ENCODE assay signal across 8 cellular contexts in the genomic region with DNA sequence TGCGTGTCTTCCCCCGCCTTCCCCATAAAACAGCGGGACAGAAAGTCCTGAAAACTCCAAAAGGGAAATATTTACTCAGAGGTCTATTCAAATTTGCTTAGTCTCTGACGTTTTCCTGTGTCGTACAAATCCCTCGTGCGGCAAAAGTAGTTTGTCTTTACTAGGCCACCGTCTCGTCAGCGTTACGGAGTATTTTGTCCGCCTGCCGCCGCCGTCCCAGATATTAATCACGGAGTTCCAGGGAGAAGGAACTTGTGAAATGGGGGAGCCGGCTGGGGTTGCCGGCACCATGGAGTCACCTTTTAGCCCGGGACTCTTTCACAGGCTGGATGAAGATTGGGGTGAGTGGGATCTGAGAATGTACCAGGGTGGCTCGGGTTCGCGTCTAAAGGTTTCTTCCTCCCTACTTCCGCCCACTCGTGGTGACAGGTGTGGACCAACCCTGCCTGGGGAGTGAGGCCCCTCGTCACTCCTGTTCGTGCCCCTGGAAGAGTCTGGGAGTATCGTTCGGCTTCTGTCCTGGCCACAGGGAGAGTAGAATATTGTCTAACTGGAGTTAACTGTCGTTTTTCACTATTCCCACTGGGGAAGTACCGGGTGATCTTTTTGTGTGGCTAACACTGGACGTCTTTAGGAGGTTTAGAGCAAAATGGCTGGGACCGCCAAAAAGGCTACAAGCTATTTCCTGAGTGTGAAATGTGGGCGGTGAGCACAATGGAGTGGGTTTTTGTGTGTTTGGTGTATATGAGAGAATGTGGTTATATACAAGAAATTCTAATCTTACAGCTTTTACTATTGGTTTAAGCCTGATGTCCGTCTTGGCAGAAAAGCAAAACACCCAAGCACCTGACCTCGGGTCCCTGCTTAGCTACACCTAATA. TPM values are rescaled to one million over a fixed set of nuclear protein-coding genes. Genes with fewer than 3 reads are reported as not detected.
DNase-seq lines count a peak whose midpoint lies in the region; ATAC-seq and TF ChIP-seq lines count a peak whose summit lies in the region.

A gene with protein sequence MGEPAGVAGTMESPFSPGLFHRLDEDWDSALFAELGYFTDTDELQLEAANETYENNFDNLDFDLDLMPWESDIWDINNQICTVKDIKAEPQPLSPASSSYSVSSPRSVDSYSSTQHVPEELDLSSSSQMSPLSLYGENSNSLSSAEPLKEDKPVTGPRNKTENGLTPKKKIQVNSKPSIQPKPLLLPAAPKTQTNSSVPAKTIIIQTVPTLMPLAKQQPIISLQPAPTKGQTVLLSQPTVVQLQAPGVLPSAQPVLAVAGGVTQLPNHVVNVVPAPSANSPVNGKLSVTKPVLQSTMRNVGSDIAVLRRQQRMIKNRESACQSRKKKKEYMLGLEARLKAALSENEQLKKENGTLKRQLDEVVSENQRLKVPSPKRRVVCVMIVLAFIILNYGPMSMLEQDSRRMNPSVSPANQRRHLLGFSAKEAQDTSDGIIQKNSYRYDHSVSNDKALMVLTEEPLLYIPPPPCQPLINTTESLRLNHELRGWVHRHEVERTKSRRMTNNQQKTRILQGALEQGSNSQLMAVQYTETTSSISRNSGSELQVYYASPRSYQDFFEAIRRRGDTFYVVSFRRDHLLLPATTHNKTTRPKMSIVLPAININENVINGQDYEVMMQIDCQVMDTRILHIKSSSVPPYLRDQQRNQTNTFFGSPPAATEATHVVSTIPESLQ (plus strand): TSS at position 219 of the 880 bp plus-strand sequence. CDS start 41 bp downstream, at position 260.

- intact Hi-C loops in heart left ventricle (cut with DNase I): no loop called here
- intact Hi-C loops in posterior cingulate gyrus (cut with DNase I): no loop called here

- no peaks in the 10 kb centered on the region for H3K36me3 Mint-ChIP-seq in type B pancreatic cell

- H3K9me3 Mint-ChIP-seq in type B pancreatic cell: no peaks in the 10 kb centered on the region

- H3K9me3 ChIP-seq in adipocyte (ENCODE audit: control insufficient read depth, low read length): no peaks in the 10 kb centered on the region
- no peaks in the 10 kb centered on the region for H3K9me3 ChIP-seq in heart left ventricle

- peaks cover 9% of the 10 kb centered on the region for H3K4me1 ChIP-seq in adipocyte (ENCODE audit: control insufficient read depth, insufficient read depth, low read length)
- H3K4me1 ChIP-seq in heart left ventricle: peaks cover 0 to 55% (median 19%) of the 10 kb centered on the region in 12 donors

- TF ChIP-seq CTCF in GM10248 (IDR thresholded peaks at IDR 0.05; ENCODE audit: control extremely low read depth, extremely low read depth, low read depth, missing control alignments) (no peak), heart left ventricle (IDR thresholded peaks at IDR 0.05) (no peak), type B pancreatic cell (conservative IDR thresholded peaks at IDR 0.05) (no peak)

- no peaks in the 10 kb centered on the region for H3K36me3 ChIP-seq in adipocyte (ENCODE audit: control insufficient read depth, insufficient read depth, low read length, severe bottlenecking)
- no peaks in the 10 kb centered on the region for H3K36me3 ChIP-seq in heart left ventricle

- POLR2A ChIA-PET in GM10248 (lab: Yijun Ruan, JAX): interaction anchor here (0.9 kb wide), 1 partner anchor 17 kb away, joined by 3 read pairs; the partner anchor contains the start of gene DUSP12

- peak within 1 kb of the TSS; percentile 98 for H3K4me3 ChIP-seq in adipocyte (ENCODE audit: low read length)
- peak within 1 kb of the TSS; percentile 64 to 96 (median 75) for H3K4me3 ChIP-seq in heart left ventricle

- peak in 1 of 2 donors; percentile 70 for TF ChIP-seq POLR2A in heart left ventricle (IDR thresholded peaks at IDR 0.05)

- peak within 1 kb of the TSS; percentile 94 for H3K27ac Mint-ChIP-seq in type B pancreatic cell

- H3K9ac ChIP-seq in adipocyte (ENCODE audit: low read length): peak within 1 kb of the TSS; percentile 91

- CTCF ChIA-PET in GM10248 (lab: Yijun Ruan, JAX): interaction anchor here (1.5 to 1.9 kb wide), 2 partner anchors 10 to 26 kb away, joined by 5 to 8 read pairs; no protein-coding TSS in a partner anchor

- peak; percentile 78 for ATAC-seq in HG02642 (IDR thresholded peaks at IDR 0.05; ENCODE audit: poor library complexity, unreplicated experiment)
- peak; percentile 86 to 95 (median 92) for ATAC-seq in heart left ventricle

- peak within 1 kb of the TSS; percentile 63 to 92 (median 83) for H3K27ac ChIP-seq in heart left ventricle

- peaks cover 4% of the 10 kb centered on the region for H3K4me1 Mint-ChIP-seq in type B pancreatic cell (ENCODE audit: unreplicated experiment)

- DNase-seq in GM10248 (ENCODE audit: extremely low spot score) (peak; percentile 81), NCI-H1417 treated with DMSO at 0.1 percent for 48 hours (lab: John Stamatoyannopoulos, UW) (peak; percentile 76), T follicular helper cell (ENCODE audit: low read depth) (peak; percentile 66), adipocyte (ENCODE audit: low read depth) (peak; percentile 96), heart left ventricle (peak; percentile 88 to 92 (median 91)), posterior cingulate gyrus (peak; percentile 71 to 97 (median 82)), type B pancreatic cell (ENCODE audit: extremely low spot score, unreplicated experiment) (peak; percentile 83)

- WGBS in heart left ventricle, 4 donors: 0 to 1% (median 1%) methylated on average over 28 to 35 of the region's 35 CpGs

- no peaks in the 10 kb centered on the region for H3K27me3 Mint-ChIP-seq in type B pancreatic cell

- H3K4me3 Mint-ChIP-seq in type B pancreatic cell: peak within 1 kb of the TSS; percentile 97

- H3K27me3 ChIP-seq in adipocyte (replicated peaks; ENCODE audit: control insufficient read depth, insufficient read depth, low read length) (no peaks in the 10 kb centered on the region), heart left ventricle (no peaks in the 10 kb centered on the region)

RNA-seq across cellular contexts. Expression of the gene that starts here (rescaled TPM):
- 10 to 100 TPM; 13.3 to 24.4 (median 17.6) TPM for total RNA-seq in heart left ventricle
- polyA plus RNA-seq in heart left ventricle: 10 to 100 TPM in 1 of 2 donors, 1 to 10 TPM in 1; 3.0 to 16.2 TPM
- total RNA-seq in type B pancreatic cell (ENCODE audit: low replicate concordance): 21.7 and 22.9 TPM in 2 replicates

Comparison
In these comparisons a context has a peak if more than half of its experiments do, and no peak if none do; other contexts are left out.
1. Peak in every context shown above with its lines: DNase-seq, ATAC-seq, H3K4me3 ChIP-seq and H3K27ac ChIP-seq.